9 cellular contexts compared by ENCODE assay signal in the genomic region with DNA sequence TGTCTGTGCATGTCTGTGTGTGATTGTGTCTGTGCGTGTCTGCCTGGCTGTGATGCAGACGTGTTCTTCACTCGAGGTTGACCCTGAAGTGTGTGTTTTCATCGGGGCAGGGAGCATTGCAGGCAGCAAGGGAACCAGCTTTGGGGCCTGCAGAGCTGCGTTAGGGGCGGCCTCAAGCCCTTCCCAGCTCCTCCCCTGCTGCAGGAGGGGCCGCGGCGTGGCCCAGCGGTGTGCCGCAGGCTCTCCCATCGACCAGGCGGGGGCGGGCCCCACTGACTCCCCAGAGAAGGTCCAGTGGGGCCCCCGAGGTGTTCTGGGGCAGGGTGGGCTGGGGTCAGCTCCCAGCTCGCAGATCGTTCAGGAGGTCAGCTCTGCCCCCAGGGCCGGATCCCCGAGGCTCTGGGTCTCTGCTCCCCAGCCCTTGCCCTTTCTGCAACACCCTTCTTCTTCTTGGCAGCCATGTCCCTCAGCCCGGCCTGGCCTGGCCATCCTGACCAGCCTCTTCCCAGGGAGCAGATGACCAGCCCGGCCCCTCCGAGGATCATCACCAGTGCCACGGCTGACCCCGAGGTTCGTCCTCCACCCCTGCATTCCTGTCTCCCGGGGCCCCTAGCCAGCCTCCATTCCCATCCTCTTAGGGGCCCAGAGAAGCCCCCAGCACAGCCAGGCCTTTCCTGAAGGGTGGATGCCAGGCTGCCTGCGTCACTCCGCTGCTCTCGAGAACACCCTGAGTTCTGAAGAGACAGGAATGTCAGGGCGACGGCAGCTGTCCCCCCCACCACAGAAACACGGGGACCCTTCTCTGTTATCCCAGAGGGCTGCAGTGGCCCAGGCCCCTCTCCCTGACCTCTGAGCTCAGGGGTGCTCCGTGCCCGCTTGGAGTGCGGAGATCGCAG. TPM values are rescaled to one million over a fixed set of nuclear protein-coding genes. Genes with fewer than 3 reads are reported as not detected.
DNase-seq lines count a peak whose midpoint lies in the region; ATAC-seq and TF ChIP-seq lines count a peak whose summit lies in the region.
"Had no signal": no experiment of that assay in that cellular context is flagged by ENCODE, and none has a peak within 500 bp of the region (broad histone marks: within the 10 kb centered on the region; RNA-seq: fewer than 3 reads in every experiment).

No MANE protein-coding gene starts in this region.

- POLR2A ChIA-PET in Panc1 (lab: Charles Lee) = no interaction called here

- H3K36me3 Mint-ChIP-seq in stimulated activated effector memory CD8-positive, alpha-beta T cell treated with anti-CD3 and anti-CD28 coated beads, Interleukin-12 subunit alpha, Interleukin-12 subunit beta, amount 100 ng/mL, for 72 hours = no peaks in the 10 kb centered on the region

- H3K4me3 Mint-ChIP-seq in stimulated activated effector memory CD8-positive, alpha-beta T cell treated with anti-CD3 and anti-CD28 coated beads, Interleukin-12 subunit alpha, Interleukin-12 subunit beta, amount 100 ng/mL, for 72 hours = no peak overlapping the region

- WGBS in heart right ventricle, 2 donors = 48 to 55% methylated on average over 34 to 36 of the region's 36 CpGs

- CTCF ChIA-PET in Panc1 (lab: Charles Lee) = interaction anchor here (0.5 to 1.2 kb wide), 6 partner anchors 10 to 126 kb away, joined by 3 to 8 read pairs (median 4); partner anchors contain the start of gene KLHL30

- no peaks in the 10 kb centered on the region for H3K4me1 Mint-ChIP-seq in stimulated activated effector memory CD8-positive, alpha-beta T cell treated with anti-CD3 and anti-CD28 coated beads, Interleukin-12 subunit alpha, Interleukin-12 subunit beta, amount 100 ng/mL, for 72 hours

- no peak overlapping the region for H3K27ac Mint-ChIP-seq in stimulated activated effector memory CD8-positive, alpha-beta T cell treated with anti-CD3 and anti-CD28 coated beads, Interleukin-12 subunit alpha, Interleukin-12 subunit beta, amount 100 ng/mL, for 72 hours

- peak overlapping the region in 1 of 2 experiments; percentile 14; a peak in 1 of 4 replicates for H3K4me3 ChIP-seq in Panc1 (ENCODE audit: low read depth in 2 of 2, low read length in 2 of 2)
- H3K4me3 ChIP-seq in heart right ventricle = peak overlapping the region in 4 of 10 donors; percentile 11 to 23 (median 16)

- peak; percentile 92 for ATAC-seq in Panc1
- peak; percentile 48 to 85 (median 75) for ATAC-seq in heart right ventricle
- ATAC-seq in stimulated activated effector memory CD8-positive, alpha-beta T cell treated with anti-CD3 and anti-CD28 coated beads, Interleukin-12 subunit alpha, Interleukin-12 subunit beta, amount 100 ng/mL, for 72 hours = peak; percentile 72
- ATAC-seq in HG03571 (IDR thresholded peaks at IDR 0.05; ENCODE audit: unreplicated experiment) = no peak

- in situ Hi-C loops in Panc1 (cut with HindIII; ENCODE audit: low pct_unique_long_range_greater_than_20kb, low sequenced_read_pairs) = no loop called here

- intact Hi-C loops in Panc1 (cut with micrococcal nuclease; ENCODE audit: unreplicated experiment) (no loop called here), heart right ventricle (cut with DNase I) (no loop called here)

- no TSS peak for BruUV-seq in Panc1 (replicated peaks; lab: Mats Ljungman, UMichigan)

- no peak for TF ChIP-seq CTCF in Panc1 (IDR thresholded peaks at IDR 0.05)
- peak in 2 of 9 donors; percentile 22 to 27 for TF ChIP-seq CTCF in heart right ventricle (IDR thresholded peaks at IDR 0.05)

- no peaks in the 10 kb centered on the region for H3K36me3 ChIP-seq in Panc1 (ENCODE audit: control insufficient read depth, insufficient read depth, low read length)
- H3K36me3 ChIP-seq in heart right ventricle = no peaks in the 10 kb centered on the region

- no peaks in the 10 kb centered on the region for H3K27me3 ChIP-seq in Panc1 (ENCODE audit: control insufficient read depth, insufficient read depth, low read length)
- no peaks in the 10 kb centered on the region for H3K27me3 ChIP-seq in heart right ventricle

- no peak overlapping the region for H3K27ac ChIP-seq in Panc1 (ENCODE audit: low read length)
- no peak overlapping the region for H3K27ac ChIP-seq in heart right ventricle

- no peaks in the 10 kb centered on the region for H3K9me3 ChIP-seq in Panc1 (ENCODE audit: control insufficient read depth, insufficient read depth, low read depth, low read length)
- no peaks in the 10 kb centered on the region for H3K9me3 ChIP-seq in heart right ventricle

- no peaks in the 10 kb centered on the region for H3K9me3 Mint-ChIP-seq in stimulated activated effector memory CD8-positive, alpha-beta T cell treated with anti-CD3 and anti-CD28 coated beads, Interleukin-12 subunit alpha, Interleukin-12 subunit beta, amount 100 ng/mL, for 72 hours

- no peaks in the 10 kb centered on the region for H3K4me1 ChIP-seq in Panc1 (ENCODE audit: control insufficient read depth, insufficient read depth, low read length)
- H3K4me1 ChIP-seq in heart right ventricle = peaks cover 0 to 8% (median 0%) of the 10 kb centered on the region in 9 donors

- DNase-seq in NCI-H2227 (lab: John Stamatoyannopoulos, UW; ENCODE audit: unreplicated experiment) (peak; percentile 26), NCI-H2227 treated with DMSO at 0.1 percent for 48 hours (lab: John Stamatoyannopoulos, UW) (no peak), Panc1 (ENCODE audit: low read depth, low spot score) (no peak), heart right ventricle (peak in 1 of 2 donors; percentile 41), GF-D8 (lab: John Stamatoyannopoulos, UW) (no peak), NCI-H446 (lab: John Stamatoyannopoulos, UW) (no peak)
- DNase-seq in stimulated activated effector memory CD8-positive, alpha-beta T cell treated with anti-CD3 and anti-CD28 coated beads, Interleukin-12 subunit alpha, Interleukin-12 subunit beta, amount 100 ng/mL, for 72 hours (ENCODE audit: low spot score in 2 of 2) = no peak
- DNase-seq: effector CD4-positive, alpha-beta T cell had no signal

RNA-seq across cellular contexts. Expression of gene KLHL30, which starts 11.1 kb away (rescaled TPM):
- 0.26 TPM for total RNA-seq in Panc1 (2021; ENCODE audit: unreplicated experiment)
- 0.06 TPM for polyA plus RNA-seq in Panc1 (2012; ENCODE audit: insufficient read length)
- 10 to 100 TPM; 18.9 to 30.1 (median 26.7) TPM for total RNA-seq in heart right ventricle
- 1 to 10 TPM; 3.0 to 9.8 TPM for polyA plus RNA-seq in heart right ventricle

RNA-seq across cellular contexts. Expression of gene ESPNL, which starts 27.3 kb away (rescaled TPM):
- total RNA-seq in Panc1 (2021; ENCODE audit: unreplicated experiment) (0.85 TPM), heart right ventricle (1 to 10 TPM in 1 of 10 donors, under 1 TPM in 7, not detected in 2; 0.10 to 1.7 (median 0.38) TPM)
- polyA plus RNA-seq in Panc1 (2012; ENCODE audit: insufficient read length) = 1.5 TPM
- under 1 TPM; 0.01 to 0.29 TPM for polyA plus RNA-seq in heart right ventricle

RNA-seq across cellular contexts. Expression of gene ERFE, which starts 31.4 kb away (rescaled TPM):
- 10.3 TPM for total RNA-seq in Panc1 (2021; ENCODE audit: unreplicated experiment)
- 7.3 TPM for polyA plus RNA-seq in Panc1 (2012; ENCODE audit: insufficient read length)
- 1 to 10 TPM in 1 of 10 donors, under 1 TPM in 3, not detected in 6; 0.11 to 1.3 (median 0.60) TPM for total RNA-seq in heart right ventricle
- under 1 TPM in 1 of 2 donors, not detected in 1; 0.68 TPM for polyA plus RNA-seq in heart right ventricle

Comparison
In these comparisons a context has a peak if more than half of its experiments do, and no peak if none do; other contexts are left out.
1. RNA of gene KLHL30, which starts 11.1 kb away (total RNA-seq): 18.9 to 30.1 TPM in heart right ventricle; 0.26 TPM in Panc1 (single experiment); every median in the first group is over 10 times any median in the second.